13 cellular contexts compared by ENCODE assay signal in the genomic region with DNA sequence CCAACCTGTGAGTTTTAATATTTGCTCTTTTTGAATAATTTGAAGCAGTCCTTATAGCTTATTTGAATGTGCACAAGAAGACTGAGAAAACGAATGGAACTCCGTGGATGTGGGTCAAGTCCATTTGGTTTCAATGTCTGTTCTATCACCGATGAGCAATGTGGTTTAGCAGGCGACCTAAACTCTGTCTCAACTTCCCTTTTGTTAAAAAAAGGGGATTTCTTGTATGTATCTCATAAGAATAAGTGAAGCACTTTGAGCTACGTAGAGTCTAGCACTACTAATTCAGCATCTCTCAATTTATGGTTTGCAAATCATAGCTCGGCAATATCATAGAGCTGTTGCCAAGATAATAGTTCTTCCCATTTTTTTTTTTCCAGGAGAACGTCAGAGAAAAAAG.
DNase-seq lines count a peak whose midpoint lies in the region; ATAC-seq lines count a peak whose summit lies in the region.
"Had no signal": no experiment of that assay in that cellular context is flagged by ENCODE, and none has a peak within 500 bp of the region (broad histone marks: within the 10 kb centered on the region; RNA-seq: fewer than 3 reads in every experiment).

No MANE protein-coding gene starts in this region.

- peak overlapping the region; percentile 17 for H3K4me3 Mint-ChIP-seq in memory B cell
- H3K4me3 Mint-ChIP-seq: activated naive CD8-positive, alpha-beta T cell treated with anti-CD3 and anti-CD28 coated beads for 36 hours; stimulated activated naive CD8-positive, alpha-beta T cell treated with anti-CD3 and anti-CD28 coated beads, Interleukin-15, amount 100 ng/mL, for 72 hours had no signal

- peak overlapping the region; percentile 96 for H3K27ac Mint-ChIP-seq in memory B cell
- H3K27ac Mint-ChIP-seq: activated naive CD8-positive, alpha-beta T cell treated with anti-CD3 and anti-CD28 coated beads for 36 hours; stimulated activated naive CD8-positive, alpha-beta T cell treated with anti-CD3 and anti-CD28 coated beads, Interleukin-15, amount 100 ng/mL, for 72 hours had no signal

- DNase-seq in NAMALWA (ENCODE audit: low spot score), result peak; percentile 49
- peak in 1 of 2 donors; percentile 57 for DNase-seq in memory B cell (ENCODE audit: low spot score in 2 of 2)
- DNase-seq in HCEC 1CT, result no peak
- no peak for DNase-seq in NCI-H187 treated with DMSO at 0.1 percent for 48 hours (lab: John Stamatoyannopoulos, UW)
- no peak for DNase-seq in inferior parietal cortex (ENCODE audit: extremely low spot score)
- DNase-seq: activated naive CD8-positive, alpha-beta T cell treated with anti-CD3 and anti-CD28 coated beads for 36 hours; CD8-positive, alpha-beta memory T cell; mesendoderm; NCI-H2081 treated with DMSO at 0.1 percent for 48 hours; stimulated activated naive CD8-positive, alpha-beta T cell treated with anti-CD3 and anti-CD28 coated beads, Interleukin-15, amount 100 ng/mL, for 72 hours; T-helper 9 cell had no signal

- no peaks in the 10 kb centered on the region for H3K36me3 Mint-ChIP-seq in memory B cell
- H3K36me3 Mint-ChIP-seq: activated naive CD8-positive, alpha-beta T cell treated with anti-CD3 and anti-CD28 coated beads for 36 hours had no signal

- peaks cover 57% of the 10 kb centered on the region for H3K4me1 Mint-ChIP-seq in memory B cell

- no peaks in the 10 kb centered on the region for H3K27me3 Mint-ChIP-seq in memory B cell
- H3K27me3 Mint-ChIP-seq: activated naive CD8-positive, alpha-beta T cell treated with anti-CD3 and anti-CD28 coated beads for 36 hours had no signal

- no peaks in the 10 kb centered on the region for H3K9me3 Mint-ChIP-seq in memory B cell
- H3K9me3 Mint-ChIP-seq: activated naive CD8-positive, alpha-beta T cell treated with anti-CD3 and anti-CD28 coated beads for 36 hours; stimulated activated naive CD8-positive, alpha-beta T cell treated with anti-CD3 and anti-CD28 coated beads, Interleukin-15, amount 100 ng/mL, for 72 hours had no signal

- ATAC-seq in GM18502 (IDR thresholded peaks at IDR 0.05; ENCODE audit: poor library complexity, unreplicated experiment) (peak; percentile 20), GM21786 (IDR thresholded peaks at IDR 0.05; ENCODE audit: unreplicated experiment) (peak; percentile 28), memory B cell (ENCODE audit: low read depth) (peak; percentile 31)
- ATAC-seq: stimulated activated naive CD8-positive, alpha-beta T cell treated with anti-CD3 and anti-CD28 coated beads, Interleukin-15, amount 100 ng/mL, for 72 hours had no signal
